8 cellular contexts compared by ENCODE assay signal in the genomic region with DNA sequence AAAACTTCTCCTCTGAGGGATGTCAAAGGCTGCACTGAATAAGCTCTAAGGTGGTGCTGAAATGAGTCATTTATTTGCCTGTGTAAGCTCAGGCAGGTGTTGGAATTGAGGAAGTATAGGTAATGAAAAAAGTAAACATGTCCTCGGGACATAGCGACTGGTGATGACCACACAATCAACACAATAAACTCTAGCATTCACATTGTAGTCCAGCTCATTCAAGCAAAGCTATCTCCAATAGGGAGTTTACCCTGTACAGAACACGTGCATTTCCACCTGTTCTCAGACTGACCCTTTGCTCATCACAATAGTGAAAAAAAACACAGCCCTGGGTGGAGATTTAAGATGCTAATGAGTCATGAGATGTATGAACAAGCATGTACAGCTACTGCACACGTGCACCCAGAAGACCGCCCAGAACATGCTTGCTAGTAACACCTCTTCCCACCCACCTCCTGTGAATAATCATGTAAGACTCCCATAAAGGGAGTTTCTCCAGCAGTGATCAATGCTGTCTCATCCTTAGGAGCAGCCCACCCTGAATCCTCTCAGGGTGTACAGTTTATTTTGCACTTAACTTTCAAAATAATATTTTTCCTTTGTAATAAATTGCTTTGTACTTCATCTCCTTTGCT. TPM values are rescaled to one million over a fixed set of nuclear protein-coding genes. Genes with fewer than 3 reads are reported as not detected.
A peak's percentile ranks its signal among the peaks of the same experiment; 100 is the strongest.
DNase-seq lines count a peak whose midpoint lies in the region; ATAC-seq, FAIRE-seq and TF ChIP-seq lines count a peak whose summit lies in the region.

No MANE protein-coding gene starts in this region.

- dilution Hi-C loops in IMR-90 (cut with HindIII; ENCODE audit: low sequenced_read_pairs, unreplicated experiment) (no loop called here), keratinocyte (cut with MboI; ENCODE audit: extremely low pct_ligation_motif_present, low sequenced_read_pairs) (no loop called here)

- H3K27ac Mint-ChIP-seq in activated naive CD8-positive, alpha-beta T cell treated with anti-CD3 and anti-CD28 coated beads, Interleukin-2, amount 10 ng/mL, durations not matched to agents 7 days and 5 days, result peak overlapping the region; percentile 94

- ATAC-seq in GM21529 (IDR thresholded peaks at IDR 0.05; ENCODE audit: unreplicated experiment) (peak; percentile 50), IMR-90 (ENCODE audit: low read depth) (peak; percentile 63)
- ATAC-seq in activated naive CD8-positive, alpha-beta T cell treated with anti-CD3 and anti-CD28 coated beads, Interleukin-2, amount 10 ng/mL, durations not matched to agents 7 days and 5 days (ENCODE audit: low read depth), result peak; percentile 52

- TF ChIP-seq RAD21 in IMR-90 (IDR thresholded peaks at IDR 0.05; ENCODE audit: low read length), result no peak

- peak; percentile 49 for FAIRE-seq in keratinocyte (lab: Jason Lieb, UNC)

- peaks cover 6% of the 10 kb centered on the region; the same call in 1 of the 2 replicates for H3K4me1 ChIP-seq in IMR-90 (ENCODE audit: control insufficient read depth, insufficient read depth, low read length)
- peaks cover 23% of the 10 kb centered on the region for H3K4me1 ChIP-seq in keratinocyte (ENCODE audit: control insufficient read depth, extremely low read depth, insufficient read depth, low read length)

- peak overlapping the region; percentile 75 for H3K27ac ChIP-seq in IMR-90 (ENCODE audit: insufficient read depth, low read length)
- H3K27ac ChIP-seq in keratinocyte (ENCODE audit: control insufficient read depth, insufficient read depth, low read length), result peak overlapping the region; percentile 73

- H3K4me2 ChIP-seq in IMR-90 (ENCODE audit: low read depth, low read length) (peak overlapping the region; percentile 71), keratinocyte (ENCODE audit: control insufficient read depth, extremely low read depth, insufficient read depth, low read depth, low read length) (peak overlapping the region; percentile 81)

- H3K4ac ChIP-seq in IMR-90 (ENCODE audit: low read depth, low read length), result peak overlapping the region; percentile 60

- TF ChIP-seq CTCF in IMR-90 (conservative IDR thresholded peaks at IDR 0.05; ENCODE audit: low read depth, low read length) (no peak), keratinocyte (optimal IDR thresholded peaks at IDR 0.05 in 1 of 3, IDR thresholded peaks at IDR 0.05 in 1 of 3, conservative IDR thresholded peaks at IDR 0.05 in 1 of 3; ENCODE audit: extremely low read depth in 1 of 3, insufficient read depth in 2 of 3, low read length in 3 of 3) (no peak)

- H3K9me3 ChIP-seq in IMR-90 (ENCODE audit: control insufficient read depth, insufficient read depth, low read length) (peaks cover 2% of the 10 kb centered on the region; the same call in 1 of the 2 replicates), keratinocyte (ENCODE audit: control insufficient read depth, low read depth, low read length) (no peaks in the 10 kb centered on the region)

- H3K36me3 Mint-ChIP-seq in activated naive CD8-positive, alpha-beta T cell treated with anti-CD3 and anti-CD28 coated beads, Interleukin-2, amount 10 ng/mL, durations not matched to agents 7 days and 5 days, result peaks cover 24% of the 10 kb centered on the region

- no peaks in the 10 kb centered on the region for H3K9me3 Mint-ChIP-seq in activated naive CD8-positive, alpha-beta T cell treated with anti-CD3 and anti-CD28 coated beads, Interleukin-2, amount 10 ng/mL, durations not matched to agents 7 days and 5 days

- H3K14ac ChIP-seq in IMR-90 (replicated peaks; ENCODE audit: low read depth, low read length), result peak overlapping the region; percentile 5; the same call in 1 of the 2 replicates

- no peak for TF ChIP-seq POLR2A in IMR-90 (IDR thresholded peaks at IDR 0.05; ENCODE audit: low read depth, low read length)

- peak overlapping the region; percentile 85 for H3K4me3 Mint-ChIP-seq in activated naive CD8-positive, alpha-beta T cell treated with anti-CD3 and anti-CD28 coated beads, Interleukin-2, amount 10 ng/mL, durations not matched to agents 7 days and 5 days

- no peaks in the 10 kb centered on the region for H4K20me1 ChIP-seq in IMR-90 (ENCODE audit: insufficient read depth, low read length)
- H4K20me1 ChIP-seq in keratinocyte (ENCODE audit: control insufficient read depth, extremely low read depth, insufficient read depth, low read length), result no peaks in the 10 kb centered on the region

- peak overlapping the region; percentile 50 to 68; a peak in 3 of 4 replicates for H4K8ac ChIP-seq in IMR-90 (ENCODE audit: low read depth in 2 of 2, low read length in 2 of 2)

- in situ Hi-C loops in IMR-90 (cut with MboI; ENCODE audit: low sequenced_read_pairs), result no loop called here

- H4K91ac ChIP-seq in IMR-90 (ENCODE audit: insufficient read depth, low read depth, low read length), result peak overlapping the region; percentile 22; the same call in 1 of the 2 replicates

- H2BK20ac ChIP-seq in IMR-90 (ENCODE audit: low read depth, low read length), result peak overlapping the region; percentile 54; the same call in 1 of the 2 replicates

- H2BK15ac ChIP-seq in IMR-90 (ENCODE audit: low read depth, low read length), result peak overlapping the region; percentile 25; the same call in 2 of the 3 replicates

- peak overlapping the region; percentile 51; the same call in 1 of the 2 replicates for H3K56ac ChIP-seq in IMR-90 (ENCODE audit: extremely low read depth, insufficient read depth, low read length)

- peaks cover 13 to 36% of the 10 kb centered on the region in 2 experiments; a peak in 3 of 4 replicates for H3K79me1 ChIP-seq in IMR-90 (ENCODE audit: low read depth in 1 of 2, low read length in 2 of 2)

- intact Hi-C loops in IMR-90 (cut with micrococcal nuclease), result no loop called here

- peak overlapping the region; percentile 44; the same call in 1 of the 2 replicates for H3K18ac ChIP-seq in IMR-90 (ENCODE audit: low read depth, low read length)

- H3K27me3 Mint-ChIP-seq in activated naive CD8-positive, alpha-beta T cell treated with anti-CD3 and anti-CD28 coated beads, Interleukin-2, amount 10 ng/mL, durations not matched to agents 7 days and 5 days, result no peaks in the 10 kb centered on the region

- H3K9ac ChIP-seq in IMR-90 (ENCODE audit: low read depth, low read length) (no peak overlapping the region), keratinocyte (ENCODE audit: control insufficient read depth, extremely low read depth, insufficient read depth, low read length) (peak overlapping the region; percentile 69)

- H3K79me2 ChIP-seq in keratinocyte (ENCODE audit: control insufficient read depth, insufficient read depth, low read length), result no peaks in the 10 kb centered on the region

- CTCF ChIA-PET in IMR-90 (lab: Yijun Ruan, JAX), result interaction anchor here (1.0 kb wide), 1 partner anchor 163 kb away, joined by 3 read pairs; no protein-coding TSS in a partner anchor

- peak; percentile 99 for DNase-seq in DMS153 (lab: John Stamatoyannopoulos, UW)
- DNase-seq in IMR-90, result peak; percentile 71
- peak; percentile 28 for DNase-seq in SHP77 treated with DMSO at 0.1 percent for 48 hours (lab: John Stamatoyannopoulos, UW)
- DNase-seq in activated naive CD8-positive, alpha-beta T cell treated with anti-CD3 and anti-CD28 coated beads, Interleukin-2, amount 10 ng/mL, durations not matched to agents 7 days and 5 days, result no peak
- DNase-seq in keratinocyte (ENCODE audit: low read depth, low spot score), result peak; percentile 85
- DNase-seq in stimulated activated CD4-positive, alpha-beta T cell treated with anti-CD3 and anti-CD28 coated beads, Interleukin-4, amount 100 ng/mL, for 4 hours, result peak; percentile 46 to 81
- DNase-seq in anterior cingulate cortex (lab: John Stamatoyannopoulos, UW), result no peak

- no peak overlapping the region for H2AK9ac ChIP-seq in IMR-90 (replicated peaks; ENCODE audit: low read depth, low read length, poor library complexity)

- H3K23ac ChIP-seq in IMR-90 (ENCODE audit: low read depth, low read length), result peak overlapping the region; percentile 32; the same call in 1 of the 2 replicates

- H2AK5ac ChIP-seq in IMR-90 (ENCODE audit: low read depth, low read length), result peak overlapping the region; percentile 53; the same call in 1 of the 2 replicates

- H3K4me3 ChIP-seq in IMR-90 (ENCODE audit: insufficient read depth, low read depth, low read length), result peak overlapping the region; percentile 53; the same call in 1 of the 2 replicates
- peak overlapping the region; percentile 39 to 73 (median 71) for H3K4me3 ChIP-seq in keratinocyte (ENCODE audit: control insufficient read depth in 2 of 3, extremely low read depth in 1 of 3, insufficient read depth in 2 of 3, low read depth in 1 of 3, low read length in 3 of 3)

- H3K4me1 Mint-ChIP-seq in activated naive CD8-positive, alpha-beta T cell treated with anti-CD3 and anti-CD28 coated beads, Interleukin-2, amount 10 ng/mL, durations not matched to agents 7 days and 5 days, result peaks cover 52% of the 10 kb centered on the region

- 0 out of 2 replicates have a peak, but pooled peaks cover 1% of the 10 kb centered on the region for H3K36me3 ChIP-seq in IMR-90 (ENCODE audit: control insufficient read depth, insufficient read depth, low read length)
- H3K36me3 ChIP-seq in keratinocyte (ENCODE audit: control insufficient read depth in 2 of 2, extremely low read depth in 1 of 2, insufficient read depth in 2 of 2, low read length in 2 of 2), result no peaks in the 10 kb centered on the region

- peak overlapping the region; percentile 15; the same call in 1 of the 2 replicates for H4K5ac ChIP-seq in IMR-90 (ENCODE audit: low read depth, low read length)

- no peak overlapping the region for H2AFZ ChIP-seq in IMR-90 (replicated peaks; ENCODE audit: low read length, poor library complexity)
- no peak overlapping the region for H2AFZ ChIP-seq in keratinocyte (ENCODE audit: control insufficient read depth, low read length)

- peak overlapping the region; percentile 70 for H2BK120ac ChIP-seq in IMR-90 (ENCODE audit: low read depth, low read length)

- H3K27me3 ChIP-seq in IMR-90 (ENCODE audit: control insufficient read depth, insufficient read depth, low read length) (no peaks in the 10 kb centered on the region), keratinocyte (ENCODE audit: control insufficient read depth, extremely low read depth, insufficient read depth, low read length) (no peaks in the 10 kb centered on the region)

- POLR2A ChIA-PET in IMR-90 (lab: Charles Lee; ENCODE audit: unreplicated experiment), result no interaction called here
- POLR2A ChIA-PET in activated naive CD8-positive, alpha-beta T cell treated with anti-CD3 and anti-CD28 coated beads, Interleukin-2, amount 10 ng/mL, durations not matched to agents 7 days and 5 days (lab: Charles Lee), result interaction anchor here (0.8 to 1.5 kb wide), 4 partner anchors 67 to 154 kb away, joined by 3 to 8 read pairs (median 3); partner anchors contain the start of genes HLA-B and HLA-C

- peaks cover 9% of the 10 kb centered on the region; the same call in 1 of the 2 replicates for H3K9me1 ChIP-seq in IMR-90 (ENCODE audit: insufficient read depth, low read length)
- peaks cover 2% of the 10 kb centered on the region for H3K9me1 ChIP-seq in keratinocyte (ENCODE audit: control insufficient read depth, extremely low read depth, insufficient read depth, low read length)

- BruUV-seq in IMR-90 (replicated peaks; lab: Mats Ljungman, UMichigan), result no TSS peak

- no CpG with 5 or more reads among the region's 5 CpGs for WGBS in IMR-90 (ENCODE audit: extremely low coverage in 2 of 2, insufficient read length in 1 of 2), 2 experiments

- peak overlapping the region; percentile 95 for H2BK5ac ChIP-seq in IMR-90 (ENCODE audit: low read depth, low read length, poor library complexity, severe bottlenecking)

RNA-seq across cellular contexts. Expression of gene POU5F1, which starts 33.0 kb away (rescaled TPM):
- not detected in 2 replicates for total RNA-seq in IMR-90 (2012; rRNA removed)
- not detected in 2 replicates for polyA plus RNA-seq in IMR-90 (2012; rRNA removed)
- polyA plus RNA-seq in IMR-90 (2012; cell fraction: cytosol; rRNA removed), result not detected in 2 replicates
- 0.28 TPM in 1 of 2 replicates, not detected in the other for polyA plus RNA-seq in IMR-90 (2012; cell fraction: nucleus; rRNA removed; ENCODE audit: low replicate concordance)
- under 1 TPM; 0.22 to 0.34 TPM for total RNA-seq in activated naive CD8-positive, alpha-beta T cell treated with anti-CD3 and anti-CD28 coated beads, Interleukin-2, amount 10 ng/mL, durations not matched to agents 7 days and 5 days
- 1.0 to 1.6 TPM (median 1.6 TPM) in 3 replicates for polyA plus RNA-seq in keratinocyte
- not detected for polyA plus RNA-seq in keratinocyte (2011; ENCODE audit: low read depth)
- 0.48 and 1.1 TPM in 2 replicates for polyA plus RNA-seq in keratinocyte (2011; cell fraction: cytosol; rRNA removed)
- polyA plus RNA-seq in keratinocyte (2011; cell fraction: nucleus; rRNA removed), result 5.1 and 8.1 TPM in 2 replicates
- 0.97 and 1.1 TPM in 2 replicates for polyA plus RNA-seq in keratinocyte (2012; ENCODE audit: low replicate concordance)
- 0.90 to 2.4 TPM in 2 of 3 replicates, not detected in the other for polyA minus RNA-seq in keratinocyte
- not detected for polyA minus RNA-seq in keratinocyte (2011; cell fraction: cytosol; rRNA and poly(A)+ RNA removed)
- polyA minus RNA-seq in keratinocyte (2011; cell fraction: nucleus; rRNA and poly(A)+ RNA removed), result 0.84 and 2.2 TPM in 2 replicates

RNA-seq across cellular contexts. Expression of gene TCF19, which starts 45.1 kb away (rescaled TPM):
- total RNA-seq in IMR-90 (2012; rRNA removed), result 14.2 and 14.4 TPM in 2 replicates
- polyA plus RNA-seq in IMR-90 (2012; rRNA removed) (13.1 and 15.1 TPM in 2 replicates), keratinocyte (2.5 to 9.4 TPM (median 7.4 TPM) in 3 replicates)
- polyA plus RNA-seq in IMR-90 (2012; cell fraction: cytosol; rRNA removed), result 10.2 and 10.6 TPM in 2 replicates
- polyA plus RNA-seq in IMR-90 (2012; cell fraction: nucleus; rRNA removed; ENCODE audit: low replicate concordance), result 9.1 and 19.5 TPM in 2 replicates
- total RNA-seq in activated naive CD8-positive, alpha-beta T cell treated with anti-CD3 and anti-CD28 coated beads, Interleukin-2, amount 10 ng/mL, durations not matched to agents 7 days and 5 days, result 10 to 100 TPM; 81.0 to 83.3 TPM
- 0.76 TPM for polyA plus RNA-seq in keratinocyte (2011; ENCODE audit: low read depth)
- 2.6 and 2.8 TPM in 2 replicates for polyA plus RNA-seq in keratinocyte (2011; cell fraction: cytosol; rRNA removed)
- 2.7 and 3.2 TPM in 2 replicates for polyA plus RNA-seq in keratinocyte (2011; cell fraction: nucleus; rRNA removed)
- 0.75 and 10.9 TPM in 2 replicates for polyA plus RNA-seq in keratinocyte (2012; ENCODE audit: low replicate concordance)
- polyA minus RNA-seq in keratinocyte, result 1.7 to 19.2 TPM (median 5.0 TPM) in 3 replicates
- polyA minus RNA-seq in keratinocyte (2011; cell fraction: cytosol; rRNA and poly(A)+ RNA removed), result 5.6 TPM
- polyA minus RNA-seq in keratinocyte (2011; cell fraction: nucleus; rRNA and poly(A)+ RNA removed), result 0.84 and 1.9 TPM in 2 replicates

RNA-seq across cellular contexts. Expression of gene CCHCR1, which starts 45.9 kb away (rescaled TPM):
- 16.1 and 22.0 TPM in 2 replicates for total RNA-seq in IMR-90 (2012; rRNA removed)
- polyA plus RNA-seq in IMR-90 (2012; rRNA removed) (13.1 and 14.2 TPM in 2 replicates), keratinocyte (7.0 to 8.4 TPM (median 7.5 TPM) in 3 replicates)
- polyA plus RNA-seq in IMR-90 (2012; cell fraction: cytosol; rRNA removed), result 7.8 and 11.6 TPM in 2 replicates
- 45.9 and 57.1 TPM in 2 replicates for polyA plus RNA-seq in IMR-90 (2012; cell fraction: nucleus; rRNA removed; ENCODE audit: low replicate concordance)
- total RNA-seq in activated naive CD8-positive, alpha-beta T cell treated with anti-CD3 and anti-CD28 coated beads, Interleukin-2, amount 10 ng/mL, durations not matched to agents 7 days and 5 days, result 10 to 100 TPM; 52.5 to 57.7 TPM
- polyA plus RNA-seq in keratinocyte (2011; ENCODE audit: low read depth), result 6.8 TPM
- 2.7 and 4.5 TPM in 2 replicates for polyA plus RNA-seq in keratinocyte (2011; cell fraction: cytosol; rRNA removed)
- 11.5 and 15.2 TPM in 2 replicates for polyA plus RNA-seq in keratinocyte (2011; cell fraction: nucleus; rRNA removed)
- 6.0 and 9.9 TPM in 2 replicates for polyA plus RNA-seq in keratinocyte (2012; ENCODE audit: low replicate concordance)
- polyA minus RNA-seq in keratinocyte, result 6.0 to 9.9 TPM (median 7.1 TPM) in 3 replicates
- polyA minus RNA-seq in keratinocyte (2011; cell fraction: cytosol; rRNA and poly(A)+ RNA removed), result 7.1 TPM
- polyA minus RNA-seq in keratinocyte (2011; cell fraction: nucleus; rRNA and poly(A)+ RNA removed), result 5.0 and 6.3 TPM in 2 replicates

Comparison
In these comparisons a context has a peak if more than half of its experiments do, and no peak if none do; other contexts are left out.
1. DNase-seq: peak in DMS153 (single experiment), IMR-90 (single experiment), SHP77 treated with DMSO at 0.1 percent for 48 hours (single experiment), keratinocyte (single experiment) and stimulated activated CD4-positive, alpha-beta T cell treated with anti-CD3 and anti-CD28 coated beads, Interleukin-4, amount 100 ng/mL, for 4 hours (2 of 2); none in activated naive CD8-positive, alpha-beta T cell treated with anti-CD3 and anti-CD28 coated beads, Interleukin-2, amount 10 ng/mL, durations not matched to agents 7 days and 5 days (single experiment) and anterior cingulate cortex (0 of 58).
2. Peak in every context shown above with its lines, with median percentiles within 50 percentile points of each other: ATAC-seq.